Comparison of ENCODE assay signal across 29 cellular contexts in genomic region chr10:68280750-68281149, GRCh38. TPM values are rescaled to one million over a fixed set of nuclear protein-coding genes. Genes with fewer than 3 reads are reported as not detected.
DNase-seq lines count a peak whose midpoint lies in the region; ATAC-seq, FAIRE-seq and TF ChIP-seq lines count a peak whose summit lies in the region.
"Had no signal": no experiment of that assay in that cellular context is flagged by ENCODE, and none has a peak within 500 bp of the region (broad histone marks: within the 10 kb centered on the region; RNA-seq: fewer than 3 reads in every experiment).

No MANE protein-coding gene starts in this region.

- H3K36me3 ChIP-seq in HepG2 (replicated peaks in 1 of 2; ENCODE audit: control insufficient read depth in 1 of 2, insufficient read depth in 2 of 2, low read length in 2 of 2) (no peaks in the 10 kb centered on the region), right lobe of liver (peaks cover 0 to 38% (median 17%) of the 10 kb centered on the region in 4 donors), K562 (ENCODE audit: control insufficient read depth, insufficient read depth, low read length) (no peaks in the 10 kb centered on the region)
- H3K36me3 ChIP-seq: BE2C had no signal

- TF ChIP-seq POLR2A in HepG2 (IDR thresholded peaks at IDR 0.05; ENCODE audit: insufficient read depth in 1 of 2, low read depth in 2 of 2, low read length in 2 of 2) (no peak), right lobe of liver (IDR thresholded peaks at IDR 0.05) (no peak), K562 (conservative IDR thresholded peaks at IDR 0.05) (no peak)

- H3K27ac ChIP-seq in HepG2 (ENCODE audit: extremely low read length, insufficient read depth, low read length) (no peak overlapping the region), right lobe of liver (no peak overlapping the region), K562 (ENCODE audit: extremely low read depth, low read depth, low read length) (no peak overlapping the region)
- H3K27ac ChIP-seq: 22Rv1, BLaER1 had no signal

- peaks cover 16% of the 10 kb centered on the region for H3K9me3 Mint-ChIP-seq in glutamatergic neuron (ENCODE audit: unreplicated experiment)
- peaks cover 20% of the 10 kb centered on the region for H3K9me3 Mint-ChIP-seq in activated CD4-positive, alpha-beta T cell treated with anti-CD3 and anti-CD28 coated beads, Interleukin-2, amount 10 ng/mL, durations not matched to agents 7 days and 5 days

- peaks cover 20% of the 10 kb centered on the region for H3K36me3 Mint-ChIP-seq in glutamatergic neuron (ENCODE audit: unreplicated experiment)
- no peaks in the 10 kb centered on the region for H3K36me3 Mint-ChIP-seq in activated CD4-positive, alpha-beta T cell treated with anti-CD3 and anti-CD28 coated beads, Interleukin-2, amount 10 ng/mL, durations not matched to agents 7 days and 5 days (ENCODE audit: low read depth)

- no peaks in the 10 kb centered on the region for H3K4me1 ChIP-seq in HepG2 (ENCODE audit: insufficient read depth, low read length)
- H3K4me1 ChIP-seq in right lobe of liver = no peaks in the 10 kb centered on the region
- no peaks in the 10 kb centered on the region for H3K4me1 ChIP-seq in K562 (replicated peaks in 1 of 2; ENCODE audit: control insufficient read depth in 2 of 2, insufficient read depth in 2 of 2, low read length in 2 of 2)
- H3K4me1 ChIP-seq: BE2C, BLaER1 had no signal

- H4K20me1 ChIP-seq in HepG2 (ENCODE audit: insufficient read depth, low read length) = no peaks in the 10 kb centered on the region
- no peaks in the 10 kb centered on the region for H4K20me1 ChIP-seq in K562 (replicated peaks; ENCODE audit: control insufficient read depth, insufficient read depth, low read length)
- H4K20me1 ChIP-seq: BLaER1 had no signal

- no peak overlapping the region for H2AFZ ChIP-seq in HepG2 (ENCODE audit: low read length)
- H2AFZ ChIP-seq in K562 (ENCODE audit: low read depth, low read length) = no peak overlapping the region

- H3K9me1 ChIP-seq in K562 (ENCODE audit: control insufficient read depth, insufficient read depth, low read length) = no peaks in the 10 kb centered on the region

- POLR2A ChIA-PET in HepG2 (lab: Yijun Ruan, JAX) (no interaction called here), K562 (lab: Yijun Ruan, JAX) (interaction anchor here (0.7 to 1.0 kb wide), 2 partner anchors 10 to 12 kb away, joined by 3 read pairs; no protein-coding TSS in a partner anchor)
- POLR2A ChIA-PET in activated CD4-positive, alpha-beta T cell treated with anti-CD3 and anti-CD28 coated beads, Interleukin-2, amount 10 ng/mL, durations not matched to agents 7 days and 5 days (lab: Charles Lee) = no interaction called here

- no peak overlapping the region for H3K4me2 ChIP-seq in HepG2 (ENCODE audit: low read depth, low read length)
- no peak overlapping the region for H3K4me2 ChIP-seq in K562 (ENCODE audit: insufficient read depth, low read length)
- H3K4me2 ChIP-seq: BLaER1 had no signal

- 96% methylated on average over 4 of the region's 4 CpGs for WGBS in HepG2 (ENCODE audit: low lambda C conversion rate)
- 91% methylated on average over 4 of the region's 4 CpGs for WGBS in right lobe of liver (ENCODE audit: insufficient coverage, low coverage, low lambda C conversion rate, missing lambda C conversion rate)
- 17% methylated on average over 4 of the region's 4 CpGs for WGBS in K562 (ENCODE audit: insufficient coverage, low coverage, missing lambda C conversion rate)

- no TSS peak for BruUV-seq in HepG2 (replicated peaks; lab: Mats Ljungman, UMichigan)
- no TSS peak for BruUV-seq in K562 (replicated peaks; lab: Mats Ljungman, UMichigan)

- no peak for TF ChIP-seq CTCF in HepG2 (CRISPR knock-in tag; IDR thresholded peaks at IDR 0.05)
- TF ChIP-seq CTCF in right lobe of liver (IDR thresholded peaks at IDR 0.05) = no peak
- no peak for TF ChIP-seq CTCF in K562 (IDR thresholded peaks at IDR 0.05 in 2 of 3, conservative IDR thresholded peaks at IDR 0.05 in 1 of 3; ENCODE audit: insufficient read depth in 2 of 3, low read depth in 1 of 3, low read length in 3 of 3)
- TF ChIP-seq CTCF in glutamatergic neuron (IDR thresholded peaks at IDR 0.05; ENCODE audit: partially characterized antibody, unreplicated experiment) = no peak

- peaks cover 14% of the 10 kb centered on the region for H3K9me3 ChIP-seq in HepG2 (ENCODE audit: low read length)
- no peaks in the 10 kb centered on the region for H3K9me3 ChIP-seq in right lobe of liver
- H3K9me3 ChIP-seq in K562 (replicated peaks; ENCODE audit: control insufficient read depth, insufficient read depth, low read depth, low read length) = peaks cover 2% of the 10 kb centered on the region
- H3K9me3 ChIP-seq: BE2C had no signal

- H3K27me3 ChIP-seq in HepG2 (ENCODE audit: control insufficient read depth in 1 of 2, insufficient read depth in 2 of 2, low read length in 2 of 2) (no peaks in the 10 kb centered on the region), right lobe of liver (no peaks in the 10 kb centered on the region), K562 (ENCODE audit: control insufficient read depth in 2 of 2, insufficient read depth in 2 of 2, low read length in 2 of 2) (no peaks in the 10 kb centered on the region; a peak in 1 of 5 replicates)
- H3K27me3 ChIP-seq: BE2C, BLaER1 had no signal

- no peak for TF ChIP-seq RAD21 in HepG2 (CRISPR knock-in tag; IDR thresholded peaks at IDR 0.05)
- TF ChIP-seq RAD21 in K562 (CRISPR knock-in tag; conservative IDR thresholded peaks at IDR 0.05 in 1 of 2, IDR thresholded peaks at IDR 0.05 in 1 of 2) = no peak

- H3K79me2 ChIP-seq in HepG2 (ENCODE audit: insufficient read depth, low read length) = no peaks in the 10 kb centered on the region
- H3K79me2 ChIP-seq in K562 (ENCODE audit: control insufficient read depth, insufficient read depth, low read length) = no peaks in the 10 kb centered on the region

- ATAC-seq in HepG2 = no peak
- no peak for ATAC-seq in right lobe of liver
- no peak for ATAC-seq in K562
- ATAC-seq: GM12878 had no signal

- no peak overlapping the region for H3K4me3 Mint-ChIP-seq in glutamatergic neuron (ENCODE audit: unreplicated experiment)
- H3K4me3 Mint-ChIP-seq in activated CD4-positive, alpha-beta T cell treated with anti-CD3 and anti-CD28 coated beads, Interleukin-2, amount 10 ng/mL, durations not matched to agents 7 days and 5 days = no peak overlapping the region
- H3K4me3 Mint-ChIP-seq: CD14-positive monocyte; CD4-positive, alpha-beta memory T cell; CD4-positive, CD25-positive, alpha-beta regulatory T cell; CD8-positive, alpha-beta memory T cell had no signal

- H3K9ac ChIP-seq in HepG2 (ENCODE audit: insufficient read depth, low read depth, low read length) = no peak overlapping the region
- no peak overlapping the region for H3K9ac ChIP-seq in K562 (ENCODE audit: insufficient read depth in 1 of 2, low read depth in 2 of 2, low read length in 2 of 2)
- H3K9ac ChIP-seq: BLaER1 had no signal

- peaks cover 2% of the 10 kb centered on the region for H3K27me3 Mint-ChIP-seq in glutamatergic neuron (ENCODE audit: unreplicated experiment)
- H3K27me3 Mint-ChIP-seq in activated CD4-positive, alpha-beta T cell treated with anti-CD3 and anti-CD28 coated beads, Interleukin-2, amount 10 ng/mL, durations not matched to agents 7 days and 5 days = peaks cover 2% of the 10 kb centered on the region
- H3K27me3 Mint-ChIP-seq: CD4-positive, alpha-beta memory T cell; CD4-positive, CD25-positive, alpha-beta regulatory T cell; CD8-positive, alpha-beta memory T cell had no signal

- FAIRE-seq in HepG2 (lab: Jason Lieb, UNC) = no peak
- no peak for FAIRE-seq in K562 (lab: Jason Lieb, UNC)
- FAIRE-seq: GM12878, GM12892, GM18507 had no signal

- H3K4me1 Mint-ChIP-seq in glutamatergic neuron (ENCODE audit: low read depth, unreplicated experiment) = no peaks in the 10 kb centered on the region
- no peaks in the 10 kb centered on the region for H3K4me1 Mint-ChIP-seq in activated CD4-positive, alpha-beta T cell treated with anti-CD3 and anti-CD28 coated beads, Interleukin-2, amount 10 ng/mL, durations not matched to agents 7 days and 5 days
- H3K4me1 Mint-ChIP-seq: CD14-positive monocyte; CD4-positive, alpha-beta memory T cell; CD4-positive, CD25-positive, alpha-beta regulatory T cell; CD8-positive, alpha-beta memory T cell had no signal

- DNase-seq in HepG2 (ENCODE audit: low spot score) (no peak), right lobe of liver (no peak), K562 (ENCODE audit: extremely low read depth in 1 of 4, low spot score in 3 of 4) (no peak), glutamatergic neuron (no peak)
- no peak for DNase-seq in stimulated activated CD4-positive, alpha-beta T cell treated with anti-CD3 and anti-CD28 coated beads, Interleukin-15, amount 100 ng/mL, for 24 hours
- DNase-seq in activated CD4-positive, alpha-beta T cell treated with anti-CD3 and anti-CD28 coated beads, Interleukin-2, amount 10 ng/mL, durations not matched to agents 7 days and 5 days = no peak
- DNase-seq: ACHN; BE2C; C1 segment of cervical spinal cord; CD4-positive, alpha-beta memory T cell; CD4-positive, CD25-positive, alpha-beta regulatory T cell; CD8-positive, alpha-beta memory T cell; COR-L47; DMS 273 treated with DMSO at 0.1 percent for 48 hours; DMS153; DMS79; DND-41; EL; GDM1 had no signal

- CTCF ChIA-PET in HepG2 (lab: Yijun Ruan, JAX; ENCODE audit: low intra/inter-chr PET ratio, low total read pairs) = no interaction called here
- CTCF ChIA-PET in K562 (lab: Yijun Ruan, JAX; ENCODE audit: low intra/inter-chr PET ratio) = no interaction called here
- CTCF ChIA-PET in activated CD4-positive, alpha-beta T cell treated with anti-CD3 and anti-CD28 coated beads, Interleukin-2, amount 10 ng/mL, durations not matched to agents 7 days and 5 days (lab: Charles Lee) = interaction anchor here (0.6 kb wide), 1 partner anchor 128 kb away, joined by 3 read pairs; no protein-coding TSS in a partner anchor

- in situ Hi-C loops in HepG2 (cut with HindIII; ENCODE audit: extremely low pct_ligation_motif_present, low pct_unique_long_range_greater_than_20kb) = no loop called here
- in situ Hi-C loops in K562 (cut with MboI) = no loop called here

- peak overlapping the region; percentile 66 for H3K27ac Mint-ChIP-seq in glutamatergic neuron (ENCODE audit: unreplicated experiment)
- H3K27ac Mint-ChIP-seq in activated CD4-positive, alpha-beta T cell treated with anti-CD3 and anti-CD28 coated beads, Interleukin-2, amount 10 ng/mL, durations not matched to agents 7 days and 5 days = no peak overlapping the region
- H3K27ac Mint-ChIP-seq: CD14-positive monocyte; CD4-positive, alpha-beta memory T cell; CD4-positive, CD25-positive, alpha-beta regulatory T cell; CD8-positive, alpha-beta memory T cell had no signal

- H3K4me3 ChIP-seq in HepG2 (replicated peaks in 1 of 3; ENCODE audit: insufficient read depth in 1 of 3, low read depth in 2 of 3, low read length in 3 of 3) (no peak overlapping the region), right lobe of liver (no peak overlapping the region), K562 (no peak overlapping the region)
- H3K4me3 ChIP-seq: BLaER1, GM12878 had no signal

- intact Hi-C loops in HepG2 (cut with micrococcal nuclease; ENCODE audit: unreplicated experiment) (no loop called here), right lobe of liver (cut with DNase I) (no loop called here), K562 (cut with micrococcal nuclease) (no loop called here)

- TF ChIP-seq EP300 in HepG2 (IDR thresholded peaks at IDR 0.05; ENCODE audit: low read depth in 2 of 2, low read length in 2 of 2) (no peak), HepG2 (CRISPR knock-in tag; IDR thresholded peaks at IDR 0.05; ENCODE audit: borderline replicate concordance) (no peak), K562 (IDR thresholded peaks at IDR 0.05; ENCODE audit: low read length) (no peak)

RNA-seq across cellular contexts. Expression of gene ATOH7, which starts 48.8 kb away (rescaled TPM):
- total RNA-seq in HepG2 (2016; rRNA removed; fragmentation: Illumina TruSeq; extraction: Trizol) (0.07 TPM in 1 of 2 replicates, not detected in the other), right lobe of liver (1 to 10 TPM in 1 of 6 experiments, under 1 TPM in 3, not detected in 2; 0.25 to 1.1 (median 0.46) TPM), K562 (2014; rRNA removed) (0.12 TPM in 1 of 2 replicates, not detected in the other), K562 (2014; rRNA removed; fragmentation: Illumina TruSeq; extraction: Trizol) (not detected in 2 replicates), K562 (2015; rRNA removed; fragmentation: Illumina TruSeq; extraction: Trizol) (not detected in 2 replicates), K562 (2021) (not detected in 2 replicates), glutamatergic neuron (ENCODE audit: unreplicated experiment) (0.86 TPM)
- not detected in 2 replicates for total RNA-seq in HepG2 (2016; cell fraction: cytosol; rRNA removed; fragmentation: Illumina TruSeq; extraction: Trizol; ENCODE audit: low read depth)
- not detected in 2 replicates for total RNA-seq in HepG2 (2016; cell fraction: insoluble cytoplasmic fraction; rRNA removed; fragmentation: Illumina TruSeq; extraction: Trizol)
- not detected in 2 replicates for total RNA-seq in HepG2 (2016; cell fraction: membrane; rRNA removed; fragmentation: Illumina TruSeq; extraction: Trizol)
- total RNA-seq in HepG2 (2016; cell fraction: nucleus; rRNA removed; fragmentation: Illumina TruSeq; extraction: Trizol) = 0.25 TPM in 1 of 2 replicates, not detected in the other
- polyA plus RNA-seq in HepG2 (2011; rRNA removed) (0.11 TPM in 1 of 2 replicates, not detected in the other), K562 (2011; rRNA removed) (not detected in 2 replicates), K562 (2014; fragmentation: Illumina TruSeq; extraction: Trizol) (not detected in 2 replicates), K562 (2014; fragmentation: Nextera tagmentation; extraction: Ambion mirVana) (not detected), K562 (2014; rRNA removed) (0.20 TPM in 1 of 2 replicates, not detected in the other)
- 0.06 and 0.07 TPM in 2 replicates for polyA plus RNA-seq in HepG2 (2011; cell fraction: cytosol; rRNA removed)
- polyA plus RNA-seq in HepG2 (2011; cell fraction: nucleus; rRNA removed) = 0.10 TPM in 1 of 2 replicates, not detected in the other
- polyA plus RNA-seq in HepG2 (2012) = not detected in 2 replicates
- 0.07 TPM in 1 of 2 replicates, not detected in the other for polyA plus RNA-seq in HepG2 (2016; cell fraction: cytosol; fragmentation: Illumina TruSeq; extraction: Trizol; ENCODE audit: low read depth)
- polyA plus RNA-seq in HepG2 (2016; cell fraction: insoluble cytoplasmic fraction; fragmentation: Illumina TruSeq; extraction: Trizol; ENCODE audit: low read depth) = not detected in 2 replicates
- not detected in 2 replicates for polyA plus RNA-seq in HepG2 (2016; cell fraction: membrane; fragmentation: Illumina TruSeq; extraction: Trizol; ENCODE audit: low read depth)
- not detected in 2 replicates for polyA plus RNA-seq in HepG2 (2016; cell fraction: nucleus; fragmentation: Illumina TruSeq; extraction: Trizol; ENCODE audit: insufficient read depth, low read depth)
- polyA minus RNA-seq in HepG2 (2011; rRNA and poly(A)+ RNA removed; ENCODE audit: low replicate concordance) = 0.09 TPM in 1 of 2 replicates, not detected in the other
- polyA minus RNA-seq in HepG2 (2011; cell fraction: cytosol; rRNA and poly(A)+ RNA removed) = not detected in 2 replicates
- polyA minus RNA-seq in HepG2 (2011; cell fraction: nucleus; rRNA and poly(A)+ RNA removed) = not detected in 2 replicates
- not detected in 2 replicates for total RNA-seq in K562 (2011; cell fraction: chromatin; rRNA removed; ENCODE audit: low replicate concordance)
- not detected in 2 replicates for total RNA-seq in K562 (2011; cell fraction: nucleolus; rRNA removed)
- total RNA-seq in K562 (2011; cell fraction: nucleoplasm; rRNA removed) = 0.29 TPM in 1 of 2 replicates, not detected in the other
- polyA plus RNA-seq in K562 (2011; cell fraction: cytosol; rRNA removed) = 0.06 TPM in 1 of 2 replicates, not detected in the other
- not detected in 2 replicates for polyA plus RNA-seq in K562 (2011; cell fraction: nucleus; rRNA removed)
- not detected in 2 replicates for polyA plus RNA-seq in K562 (2012)
- not detected in 2 replicates for polyA minus RNA-seq in K562 (2011; rRNA and poly(A)+ RNA removed)
- polyA minus RNA-seq in K562 (2011; cell fraction: cytosol; rRNA and poly(A)+ RNA removed) = not detected in 2 replicates
- polyA minus RNA-seq in K562 (2011; cell fraction: nucleus; rRNA and poly(A)+ RNA removed) = not detected in 2 replicates
- total RNA-seq in activated CD4-positive, alpha-beta T cell treated with anti-CD3 and anti-CD28 coated beads, Interleukin-2, amount 10 ng/mL, durations not matched to agents 7 days and 5 days = not detected
- total RNA-seq: A172; A673; CD4-positive, alpha-beta memory T cell; CD4-positive, CD25-positive, alpha-beta regulatory T cell; CD8-positive, alpha-beta memory T cell; Daoy; GM12878 had no signal
- polyA plus RNA-seq: AG04450; CD14-positive monocyte; CD4-positive, alpha-beta memory T cell; CD4-positive, CD25-positive, alpha-beta regulatory T cell; CD8-positive, alpha-beta memory T cell; GM12878 had no signal

RNA-seq across cellular contexts. Expression of gene HNRNPH3, which starts 51.1 kb away (rescaled TPM):
- total RNA-seq in HepG2 (2016; rRNA removed; fragmentation: Illumina TruSeq; extraction: Trizol) (46.0 and 84.5 TPM in 2 replicates), right lobe of liver (10 to 100 TPM; 13.2 to 40.7 (median 25.3) TPM), K562 (2014; rRNA removed) (68.9 and 88.0 TPM in 2 replicates), K562 (2014; rRNA removed; fragmentation: Illumina TruSeq; extraction: Trizol) (52.8 and 72.3 TPM in 2 replicates), K562 (2015; rRNA removed; fragmentation: Illumina TruSeq; extraction: Trizol) (60.8 and 61.5 TPM in 2 replicates), K562 (2021) (162 and 170 TPM in 2 replicates), glutamatergic neuron (ENCODE audit: unreplicated experiment) (194 TPM)
- total RNA-seq in HepG2 (2016; cell fraction: cytosol; rRNA removed; fragmentation: Illumina TruSeq; extraction: Trizol; ENCODE audit: low read depth) = 10.1 and 14.0 TPM in 2 replicates
- total RNA-seq in HepG2 (2016; cell fraction: insoluble cytoplasmic fraction; rRNA removed; fragmentation: Illumina TruSeq; extraction: Trizol) = 43.5 and 77.3 TPM in 2 replicates
- 20.4 and 25.0 TPM in 2 replicates for total RNA-seq in HepG2 (2016; cell fraction: membrane; rRNA removed; fragmentation: Illumina TruSeq; extraction: Trizol)
- 63.5 and 64.6 TPM in 2 replicates for total RNA-seq in HepG2 (2016; cell fraction: nucleus; rRNA removed; fragmentation: Illumina TruSeq; extraction: Trizol)
- polyA plus RNA-seq in HepG2 (2011; rRNA removed) (31.3 and 47.7 TPM in 2 replicates), K562 (2011; rRNA removed) (97.5 and 152 TPM in 2 replicates), K562 (2014; fragmentation: Illumina TruSeq; extraction: Trizol) (468 and 562 TPM in 2 replicates), K562 (2014; fragmentation: Nextera tagmentation; extraction: Ambion mirVana) (100 to 1,000 TPM; 129 to 208 TPM), K562 (2014; rRNA removed) (371 and 431 TPM in 2 replicates)
- 16.7 and 20.6 TPM in 2 replicates for polyA plus RNA-seq in HepG2 (2011; cell fraction: cytosol; rRNA removed)
- polyA plus RNA-seq in HepG2 (2011; cell fraction: nucleus; rRNA removed) = 33.6 and 52.8 TPM in 2 replicates
- polyA plus RNA-seq in HepG2 (2012) = 123 and 162 TPM in 2 replicates
- polyA plus RNA-seq in HepG2 (2016; cell fraction: cytosol; fragmentation: Illumina TruSeq; extraction: Trizol; ENCODE audit: low read depth) = 10.0 TPM in 2 replicates
- polyA plus RNA-seq in HepG2 (2016; cell fraction: insoluble cytoplasmic fraction; fragmentation: Illumina TruSeq; extraction: Trizol; ENCODE audit: low read depth) = 350 and 380 TPM in 2 replicates
- 20.3 and 21.1 TPM in 2 replicates for polyA plus RNA-seq in HepG2 (2016; cell fraction: membrane; fragmentation: Illumina TruSeq; extraction: Trizol; ENCODE audit: low read depth)
- polyA plus RNA-seq in HepG2 (2016; cell fraction: nucleus; fragmentation: Illumina TruSeq; extraction: Trizol; ENCODE audit: insufficient read depth, low read depth) = 259 and 277 TPM in 2 replicates
- polyA minus RNA-seq in HepG2 (2011; rRNA and poly(A)+ RNA removed; ENCODE audit: low replicate concordance) = 6.6 and 20.1 TPM in 2 replicates
- polyA minus RNA-seq in HepG2 (2011; cell fraction: cytosol; rRNA and poly(A)+ RNA removed) = 14.9 and 18.1 TPM in 2 replicates
- 66.1 and 67.3 TPM in 2 replicates for polyA minus RNA-seq in HepG2 (2011; cell fraction: nucleus; rRNA and poly(A)+ RNA removed)
- 62.9 and 248 TPM in 2 replicates for total RNA-seq in K562 (2011; cell fraction: chromatin; rRNA removed; ENCODE audit: low replicate concordance)
- 23.0 and 31.5 TPM in 2 replicates for total RNA-seq in K562 (2011; cell fraction: nucleolus; rRNA removed)
- total RNA-seq in K562 (2011; cell fraction: nucleoplasm; rRNA removed) = 90.9 and 129 TPM in 2 replicates
- 24.1 and 54.7 TPM in 2 replicates for polyA plus RNA-seq in K562 (2011; cell fraction: cytosol; rRNA removed)
- polyA plus RNA-seq in K562 (2011; cell fraction: nucleus; rRNA removed) = 65.4 and 82.8 TPM in 2 replicates
- 163 and 412 TPM in 2 replicates for polyA plus RNA-seq in K562 (2012)
- 225 and 315 TPM in 2 replicates for polyA minus RNA-seq in K562 (2011; rRNA and poly(A)+ RNA removed)
- polyA minus RNA-seq in K562 (2011; cell fraction: cytosol; rRNA and poly(A)+ RNA removed) = 50.4 and 63.2 TPM in 2 replicates
- 58.3 and 78.0 TPM in 2 replicates for polyA minus RNA-seq in K562 (2011; cell fraction: nucleus; rRNA and poly(A)+ RNA removed)
- total RNA-seq in activated CD4-positive, alpha-beta T cell treated with anti-CD3 and anti-CD28 coated beads, Interleukin-2, amount 10 ng/mL, durations not matched to agents 7 days and 5 days = 100 to 1,000 TPM in 1 of 2 experiments, 10 to 100 TPM in 1; 99.6 to 117 TPM

RNA-seq across cellular contexts. Expression of gene PBLD, which starts 52.0 kb away (rescaled TPM):
- 3.0 and 3.1 TPM in 2 replicates for total RNA-seq in HepG2 (2016; rRNA removed; fragmentation: Illumina TruSeq; extraction: Trizol)
- total RNA-seq in HepG2 (2016; cell fraction: cytosol; rRNA removed; fragmentation: Illumina TruSeq; extraction: Trizol; ENCODE audit: low read depth) = 1.4 and 2.3 TPM in 2 replicates
- 2.8 and 3.6 TPM in 2 replicates for total RNA-seq in HepG2 (2016; cell fraction: insoluble cytoplasmic fraction; rRNA removed; fragmentation: Illumina TruSeq; extraction: Trizol)
- 2.1 and 2.4 TPM in 2 replicates for total RNA-seq in HepG2 (2016; cell fraction: membrane; rRNA removed; fragmentation: Illumina TruSeq; extraction: Trizol)
- total RNA-seq in HepG2 (2016; cell fraction: nucleus; rRNA removed; fragmentation: Illumina TruSeq; extraction: Trizol) = 2.8 and 4.0 TPM in 2 replicates
- polyA plus RNA-seq in HepG2 (2011; rRNA removed) = 0.42 and 0.52 TPM in 2 replicates
- polyA plus RNA-seq in HepG2 (2011; cell fraction: cytosol; rRNA removed) = 0.16 and 0.24 TPM in 2 replicates
- polyA plus RNA-seq in HepG2 (2011; cell fraction: nucleus; rRNA removed) = 0.76 and 0.97 TPM in 2 replicates
- polyA plus RNA-seq in HepG2 (2012) = 1.3 and 3.0 TPM in 2 replicates
- 1.1 and 1.2 TPM in 2 replicates for polyA plus RNA-seq in HepG2 (2016; cell fraction: cytosol; fragmentation: Illumina TruSeq; extraction: Trizol; ENCODE audit: low read depth)
- 3.5 TPM in 2 replicates for polyA plus RNA-seq in HepG2 (2016; cell fraction: insoluble cytoplasmic fraction; fragmentation: Illumina TruSeq; extraction: Trizol; ENCODE audit: low read depth)
- polyA plus RNA-seq in HepG2 (2016; cell fraction: membrane; fragmentation: Illumina TruSeq; extraction: Trizol; ENCODE audit: low read depth) = 1.2 and 1.4 TPM in 2 replicates
- polyA plus RNA-seq in HepG2 (2016; cell fraction: nucleus; fragmentation: Illumina TruSeq; extraction: Trizol; ENCODE audit: insufficient read depth, low read depth) = 2.5 and 4.3 TPM in 2 replicates
- polyA minus RNA-seq in HepG2 (2011; rRNA and poly(A)+ RNA removed; ENCODE audit: low replicate concordance) = 0.56 and 0.76 TPM in 2 replicates
- 0.59 and 0.62 TPM in 2 replicates for polyA minus RNA-seq in HepG2 (2011; cell fraction: cytosol; rRNA and poly(A)+ RNA removed)
- polyA minus RNA-seq in HepG2 (2011; cell fraction: nucleus; rRNA and poly(A)+ RNA removed) = 0.90 and 1.5 TPM in 2 replicates
- 100 to 1,000 TPM in 4 of 6 experiments, 10 to 100 TPM in 2; 45.5 to 162 (median 129) TPM for total RNA-seq in right lobe of liver
- 3.8 and 5.0 TPM in 2 replicates for total RNA-seq in K562 (2011; cell fraction: chromatin; rRNA removed; ENCODE audit: low replicate concordance)
- total RNA-seq in K562 (2011; cell fraction: nucleolus; rRNA removed) = 1.8 and 2.3 TPM in 2 replicates
- total RNA-seq in K562 (2011; cell fraction: nucleoplasm; rRNA removed) = 4.3 and 9.5 TPM in 2 replicates
- 1.7 and 2.6 TPM in 2 replicates for total RNA-seq in K562 (2014; rRNA removed)
- total RNA-seq in K562 (2014; rRNA removed; fragmentation: Illumina TruSeq; extraction: Trizol) = 4.3 and 4.8 TPM in 2 replicates
- 2.0 and 2.7 TPM in 2 replicates for total RNA-seq in K562 (2015; rRNA removed; fragmentation: Illumina TruSeq; extraction: Trizol)
- 2.2 and 2.5 TPM in 2 replicates for total RNA-seq in K562 (2021)
- polyA plus RNA-seq in K562 (2011; rRNA removed) = 1.2 and 1.8 TPM in 2 replicates
- polyA plus RNA-seq in K562 (2011; cell fraction: cytosol; rRNA removed) = 0.22 and 0.68 TPM in 2 replicates
- 2.0 and 2.1 TPM in 2 replicates for polyA plus RNA-seq in K562 (2011; cell fraction: nucleus; rRNA removed)
- polyA plus RNA-seq in K562 (2012) = 2.0 and 3.0 TPM in 2 replicates
- 2.8 and 3.3 TPM in 2 replicates for polyA plus RNA-seq in K562 (2014; fragmentation: Illumina TruSeq; extraction: Trizol)
- polyA plus RNA-seq in K562 (2014; fragmentation: Nextera tagmentation; extraction: Ambion mirVana) = 1 to 10 TPM; 1.7 to 2.1 TPM
- 2.7 and 2.9 TPM in 2 replicates for polyA plus RNA-seq in K562 (2014; rRNA removed)
- 0.53 and 0.81 TPM in 2 replicates for polyA minus RNA-seq in K562 (2011; rRNA and poly(A)+ RNA removed)
- polyA minus RNA-seq in K562 (2011; cell fraction: cytosol; rRNA and poly(A)+ RNA removed) = 0.76 TPM in 1 of 2 replicates, not detected in the other
- 0.94 and 1.7 TPM in 2 replicates for polyA minus RNA-seq in K562 (2011; cell fraction: nucleus; rRNA and poly(A)+ RNA removed)
- 10.3 TPM for total RNA-seq in glutamatergic neuron (ENCODE audit: unreplicated experiment)
- 1 to 10 TPM; 1.6 to 2.0 TPM for total RNA-seq in activated CD4-positive, alpha-beta T cell treated with anti-CD3 and anti-CD28 coated beads, Interleukin-2, amount 10 ng/mL, durations not matched to agents 7 days and 5 days

Comparison
In these comparisons a context has a peak if more than half of its experiments do, and no peak if none do; other contexts are left out.
1. Of the 241 proteins assayed by ChIP-seq in both HepG2 and K562: peak only in HepG2: none; only in K562: MAFG; in both: MAFF and MAFK; in neither: 238.